15 cellular contexts compared by ENCODE assay signal in genomic region chr5:63553069-63553468, GRCh38.
DNase-seq lines count a peak whose midpoint lies in the region; TF ChIP-seq lines count a peak whose summit lies in the region.
"Had no signal": no experiment of that assay in that cellular context is flagged by ENCODE, and none has a peak within 500 bp of the region (broad histone marks: within the 10 kb centered on the region; RNA-seq: fewer than 3 reads in every experiment).

No MANE protein-coding gene starts in this region.

- no peaks in the 10 kb centered on the region for H3K27me3 Mint-ChIP-seq in MCF 10A (ENCODE audit: insufficient read depth, unreplicated experiment)
- H3K27me3 Mint-ChIP-seq: B cell; CD4-positive, alpha-beta T cell had no signal

- TF ChIP-seq POLR2A in breast epithelium (IDR thresholded peaks at IDR 0.05) = no peak

- no peaks in the 10 kb centered on the region for H3K36me3 Mint-ChIP-seq in MCF 10A (ENCODE audit: insufficient read depth, unreplicated experiment)

- intact Hi-C loops in MCF 10A (cut with micrococcal nuclease) (no loop called here), breast epithelium (cut with DNase I; ENCODE audit: low total_unique reads) (no loop called here)

- H3K27me3 ChIP-seq in breast epithelium = no peaks in the 10 kb centered on the region

- H3K4me3 ChIP-seq in breast epithelium (no peak overlapping the region), epithelial cell of esophagus (ENCODE audit: low read length) (no peak overlapping the region), retinal pigment epithelial cell (ENCODE audit: low read length) (no peak overlapping the region)
- H3K4me3 ChIP-seq: HAP-1 had no signal

- H3K4me3 Mint-ChIP-seq in MCF 10A (ENCODE audit: unreplicated experiment) = no peak overlapping the region
- H3K4me3 Mint-ChIP-seq: B cell; CD4-positive, alpha-beta T cell had no signal

- no peaks in the 10 kb centered on the region for H3K4me1 ChIP-seq in breast epithelium
- H3K4me1 ChIP-seq: HAP-1 had no signal

- no peaks in the 10 kb centered on the region for H3K9me3 Mint-ChIP-seq in MCF 10A (ENCODE audit: unreplicated experiment)

- POLR2A ChIA-PET in MCF 10A (lab: Yijun Ruan, JAX) (no interaction called here), RWPE1 (lab: Yijun Ruan, JAX; ENCODE audit: low non-redundant PET) (no interaction called here)

- H3K36me3 ChIP-seq in breast epithelium = no peaks in the 10 kb centered on the region
- H3K36me3 ChIP-seq: HAP-1 had no signal

- no peaks in the 10 kb centered on the region for H3K9me3 ChIP-seq in breast epithelium
- H3K9me3 ChIP-seq: HAP-1 had no signal

- H3K4me1 Mint-ChIP-seq in MCF 10A (ENCODE audit: insufficient read depth, unreplicated experiment) = peaks cover 17% of the 10 kb centered on the region
- H3K4me1 Mint-ChIP-seq: B cell had no signal

- in situ Hi-C loops in GM13977 (cut with MboI; ENCODE audit: low pct_unique_long_range_greater_than_20kb, low sequenced_read_pairs, unreplicated experiment) = no loop called here

- CTCF ChIA-PET in MCF 10A (lab: Yijun Ruan, JAX) (no interaction called here), RWPE1 (lab: Yijun Ruan, JAX) (no interaction called here)

- H3K27ac ChIP-seq in breast epithelium (no peak overlapping the region), RWPE1 (no peak overlapping the region), caudate nucleus (ENCODE audit: low read depth, low read length) (no peak overlapping the region)

- TF ChIP-seq CTCF in MCF 10A (IDR thresholded peaks at IDR 0.05; ENCODE audit: unreplicated experiment) = no peak
- TF ChIP-seq CTCF in breast epithelium (IDR thresholded peaks at IDR 0.05) = no peak
- no peak for TF ChIP-seq CTCF in RWPE1 (conservative IDR thresholded peaks at IDR 0.05; ENCODE audit: low read depth)
- no peak for TF ChIP-seq CTCF in epithelial cell of esophagus (IDR thresholded peaks at IDR 0.05; ENCODE audit: insufficient read depth, low read depth, low read length, missing control alignments)
- no peak for TF ChIP-seq CTCF in retinal pigment epithelial cell (conservative IDR thresholded peaks at IDR 0.05; ENCODE audit: low read depth, low read length)
- no peak for TF ChIP-seq CTCF in GM13977 (IDR thresholded peaks at IDR 0.05; ENCODE audit: extremely low read depth, insufficient read depth, missing control alignments)

- no TSS peak for BruUV-seq in MCF 10A (replicated peaks; lab: Mats Ljungman, UMichigan)

- DNase-seq in MCF 10A (ENCODE audit: unreplicated experiment) = no peak
- DNase-seq in breast epithelium (ENCODE audit: low spot score in 2 of 2) = no peak
- DNase-seq in RWPE1 (ENCODE audit: low spot score) = peak; percentile 45
- peak; percentile 29 for DNase-seq in epithelial cell of esophagus (ENCODE audit: low read depth)
- peak; percentile 6 for DNase-seq in retinal pigment epithelial cell (ENCODE audit: low read depth)
- no peak for DNase-seq in caudate nucleus (lab: John Stamatoyannopoulos, UW)
- DNase-seq in GM13977 (ENCODE audit: low spot score) = no peak
- no peak for DNase-seq in NCI-H187 treated with DMSO at 0.1 percent for 48 hours (lab: John Stamatoyannopoulos, UW)
- DNase-seq: C1 segment of cervical spinal cord; Calu3; CD4-positive, alpha-beta T cell; DMS 273 treated with DMSO at 0.1 percent for 48 hours; EL had no signal

- H3K27ac Mint-ChIP-seq in MCF 10A (ENCODE audit: low read depth, unreplicated experiment) = peak overlapping the region; percentile 7
- H3K27ac Mint-ChIP-seq: B cell; CD4-positive, alpha-beta T cell had no signal

Comparison
In these comparisons a context has a peak if more than half of its experiments do, and no peak if none do; other contexts are left out.
1. DNase-seq: peak in RWPE1 (single experiment), epithelial cell of esophagus (single experiment) and retinal pigment epithelial cell (single experiment); none in MCF 10A (single experiment), breast epithelium (0 of 2), caudate nucleus (0 of 61), GM13977 (single experiment) and NCI-H187 treated with DMSO at 0.1 percent for 48 hours (single experiment).